9 cellular contexts compared by ENCODE assay signal in genomic region chr6:13574571-13575376, GRCh38. TPM values are rescaled to one million over a fixed set of nuclear protein-coding genes. Genes with fewer than 3 reads are reported as not detected.
DNase-seq lines count a peak whose midpoint lies in the region; ATAC-seq, FAIRE-seq and TF ChIP-seq lines count a peak whose summit lies in the region.
"Had no signal": no experiment of that assay in that cellular context is flagged by ENCODE, and none has a peak within 500 bp of the region (broad histone marks: within the 10 kb centered on the region; RNA-seq: fewer than 3 reads in every experiment).

TSS of gene SIRT5 (plus strand) at chr6:13574601. CDS start at chr6:13584111, 9,510 bp downstream.

- H3K4me3 Mint-ChIP-seq in activated B cell treated with CpG ODN at 0.5 μM for 24 hours: peak within 1 kb of the TSS; percentile 90

- peaks cover 5 to 6% of the 10 kb centered on the region in 2 donors for H3K4me1 ChIP-seq in kidney (ENCODE audit: control insufficient read depth in 1 of 2, insufficient read depth in 1 of 2, low read depth in 1 of 2, low read length in 2 of 2)

- intact Hi-C loops in activated B cell treated with CpG ODN at 0.5 μM for 24 hours (cut with micrococcal nuclease) (loop anchor here (1.0 to 2.0 kb wide), 12 partner anchors 41 to 520 kb away; partner anchors contain the start of genes MCUR1, NOL7 and TBC1D7), kidney (cut with DNase I) (no loop called here)

- POLR2A ChIA-PET in activated B cell treated with CpG ODN at 0.5 μM for 24 hours (lab: Charles Lee): interaction anchor here (0.6 to 3.5 kb wide), 43 partner anchors 9 to 549 kb away, joined by 3 to 84 read pairs (median 4); partner anchors contain the start of genes GFOD1, NOL7, RANBP9 and TBC1D7

- peak; percentile 78 for ATAC-seq in GM18909 (IDR thresholded peaks at IDR 0.05; ENCODE audit: poor library complexity, unreplicated experiment)
- peak; percentile 75 for ATAC-seq in HG03159 (IDR thresholded peaks at IDR 0.05; ENCODE audit: unreplicated experiment)
- peak; percentile 76 for ATAC-seq in activated B cell treated with CpG ODN at 0.5 μM for 24 hours (ENCODE audit: low read depth)

- peak within 1 kb of the TSS; percentile 84 to 87 for H3K9ac ChIP-seq in kidney (ENCODE audit: low read length in 2 of 2)

- peak within 1 kb of the TSS; percentile 94 for H3K27ac Mint-ChIP-seq in activated B cell treated with CpG ODN at 0.5 μM for 24 hours

- H3K4me1 Mint-ChIP-seq in activated B cell treated with CpG ODN at 0.5 μM for 24 hours: peaks cover 23% of the 10 kb centered on the region

- CTCF ChIA-PET in activated B cell treated with CpG ODN at 0.5 μM for 24 hours (lab: Charles Lee): interaction anchor here (0.6 to 3.1 kb wide), 25 partner anchors 10 to 246 kb away, joined by 3 to 24 read pairs (median 5); partner anchors contain the start of genes GFOD1, NOL7 and TBC1D7

- H3K36me3 Mint-ChIP-seq in activated B cell treated with CpG ODN at 0.5 μM for 24 hours (ENCODE audit: low read depth): peaks cover 9% of the 10 kb centered on the region

- no peak for FAIRE-seq in kidney (lab: Jason Lieb, UNC)
- FAIRE-seq: colon had no signal

- peaks cover 0 to under 1% of the 10 kb centered on the region in 2 donors for H3K36me3 ChIP-seq in kidney (ENCODE audit: control insufficient read depth in 1 of 2, insufficient read depth in 2 of 2, low read length in 2 of 2)

- H3K27ac ChIP-seq in caudate nucleus (ENCODE audit: low read depth, low read length): peak within 1 kb of the TSS; percentile 96
- peak within 1 kb of the TSS; percentile 98 for H3K27ac ChIP-seq in kidney (ENCODE audit: low read depth in 2 of 2, low read length in 2 of 2)

- H3K4me3 ChIP-seq in kidney (ENCODE audit: low read length in 2 of 2): peak within 1 kb of the TSS; percentile 75 to 81

- H3K9me3 Mint-ChIP-seq in activated B cell treated with CpG ODN at 0.5 μM for 24 hours: no peaks in the 10 kb centered on the region

- peaks cover 0 to 4% of the 10 kb centered on the region in 2 donors for H3K9me3 ChIP-seq in kidney (ENCODE audit: control insufficient read depth in 1 of 2, low read length in 2 of 2)

- H3K27me3 Mint-ChIP-seq in activated B cell treated with CpG ODN at 0.5 μM for 24 hours: no peaks in the 10 kb centered on the region

- TF ChIP-seq CTCF in AG09319 (IDR thresholded peaks at IDR 0.05; ENCODE audit: low read depth, low read length): no peak; the same call in 1 of the 2 replicates
- TF ChIP-seq CTCF in activated B cell treated with CpG ODN at 0.5 μM for 24 hours (IDR thresholded peaks at IDR 0.05): no peak
- TF ChIP-seq CTCF in kidney (IDR thresholded peaks at IDR 0.05; ENCODE audit: borderline replicate concordance, extremely low read depth, insufficient read depth): no peak

- DNase-seq in AG09319 (ENCODE audit: extremely low read depth, low read depth) (peak; percentile 39), NCI-H2227 (lab: John Stamatoyannopoulos, UW; ENCODE audit: unreplicated experiment) (peak; percentile 88), activated B cell treated with CpG ODN at 0.5 μM for 24 hours (no peak), caudate nucleus (lab: John Stamatoyannopoulos, UW) (peak in 59 of 61 donors; percentile 15 to 89 (median 66)), kidney (peak; percentile 95)
- peak; percentile 32 to 43 for DNase-seq in stimulated activated CD4-positive, alpha-beta T cell treated with anti-CD3 and anti-CD28 coated beads, Interleukin-15, amount 100 ng/mL, for 1 hour (ENCODE audit: low read depth in 1 of 2, low spot score in 1 of 2)

RNA-seq across cellular contexts. Expression of gene SIRT5, which starts in this region (rescaled TPM):
- 9.7 and 12.4 TPM in 2 replicates for total RNA-seq in activated B cell treated with CpG ODN at 0.5 μM for 24 hours
- total RNA-seq in kidney: 12.0 TPM
- 16.8 TPM for polyA plus RNA-seq in kidney (ENCODE audit: insufficient read depth, low read depth, low replicate concordance)
